ENCODE assay signal across 11 cellular contexts in the genomic region with DNA sequence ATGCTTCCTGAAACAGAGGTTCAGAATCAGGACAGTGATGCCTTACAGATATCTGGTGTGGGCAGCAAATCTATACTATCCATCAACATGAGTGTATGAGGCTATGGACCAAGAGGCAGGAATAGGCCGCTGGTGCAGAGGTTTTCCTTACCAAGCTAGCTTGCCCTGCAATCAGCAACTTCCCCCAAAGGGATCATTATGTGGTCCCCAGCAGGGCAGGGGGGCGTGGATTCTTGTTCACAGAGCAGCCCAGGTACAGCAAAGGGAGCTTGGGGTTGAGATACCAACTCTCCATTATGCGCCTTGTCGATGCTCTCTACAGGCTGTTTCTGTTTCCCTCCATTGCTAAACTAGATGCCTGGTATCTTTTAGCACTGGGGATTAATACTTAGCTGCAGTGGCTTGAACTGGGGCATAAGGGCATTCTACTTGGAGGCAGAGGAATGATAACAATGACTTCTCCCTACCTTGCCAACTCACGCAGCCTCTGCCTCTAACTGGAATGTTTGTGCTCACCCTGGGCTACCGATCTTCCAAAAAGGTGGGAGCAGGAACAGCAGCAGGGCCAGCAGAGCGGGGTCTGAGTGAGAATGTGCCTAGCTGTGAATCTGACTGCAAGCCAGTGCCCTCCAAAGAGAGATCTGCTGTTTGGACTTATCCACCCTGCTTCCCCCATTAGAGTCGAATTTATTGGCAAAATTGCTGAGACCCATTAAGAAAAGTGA. TPM values are rescaled to one million over a fixed set of nuclear protein-coding genes. Genes with fewer than 3 reads are reported as not detected.
DNase-seq lines count a peak whose midpoint lies in the region; ATAC-seq, FAIRE-seq and TF ChIP-seq lines count a peak whose summit lies in the region.
"Had no signal": no experiment of that assay in that cellular context is flagged by ENCODE, and none has a peak within 500 bp of the region (broad histone marks: within the 10 kb centered on the region; RNA-seq: fewer than 3 reads in every experiment).

No MANE protein-coding gene starts in this region.

- DNase-seq in left ventricle myocardium inferior: no peak
- DNase-seq in right atrium auricular region (ENCODE audit: low spot score): no peak
- no peak for DNase-seq in bronchial epithelial cell (ENCODE audit: low read depth)
- no peak for DNase-seq in naive thymus-derived CD4-positive, alpha-beta T cell
- no peak for DNase-seq in NCI-H2227 (lab: John Stamatoyannopoulos, UW; ENCODE audit: unreplicated experiment)
- DNase-seq in NCI-H446 treated with DMSO at 0.1 percent for 48 hours (lab: John Stamatoyannopoulos, UW): no peak
- no peak for DNase-seq in SHP77 treated with DMSO at 0.1 percent for 48 hours (lab: John Stamatoyannopoulos, UW)
- DNase-seq: SHP77 had no signal

- intact Hi-C loops in left ventricle myocardium inferior (cut with micrococcal nuclease): no loop called here
- intact Hi-C loops in naive thymus-derived CD4-positive, alpha-beta T cell (cut with micrococcal nuclease): loop anchor here (1.0 to 5.0 kb wide), 7 partner anchors 9 to 182 kb away; no protein-coding TSS in a partner anchor

- H3K4me3 Mint-ChIP-seq in naive thymus-derived CD4-positive, alpha-beta T cell: peak overlapping the region; percentile 85 to 97 (median 91)

- peaks cover 0 to 1% (median 0%) of the 10 kb centered on the region in 5 donors for H3K36me3 Mint-ChIP-seq in naive thymus-derived CD4-positive, alpha-beta T cell

- TF ChIP-seq CTCF in left ventricle myocardium inferior (IDR thresholded peaks at IDR 0.05; ENCODE audit: borderline replicate concordance) (no peak), right atrium auricular region (IDR thresholded peaks at IDR 0.05) (no peak), bronchial epithelial cell (IDR thresholded peaks at IDR 0.05; ENCODE audit: insufficient read depth, low read length, severe bottlenecking) (no peak)

- H3K9me3 Mint-ChIP-seq in naive thymus-derived CD4-positive, alpha-beta T cell: no peaks in the 10 kb centered on the region

- H3K9me3 ChIP-seq in left ventricle myocardium inferior (replicated peaks) (no peaks in the 10 kb centered on the region), right atrium auricular region (no peaks in the 10 kb centered on the region)
- no peaks in the 10 kb centered on the region for H3K9me3 ChIP-seq in naive thymus-derived CD4-positive, alpha-beta T cell (ENCODE audit: control insufficient read depth in 2 of 3, low read length in 3 of 3)

- peak overlapping the region in 8 of 9 donors; percentile 90 to 98 (median 97) for H3K27ac Mint-ChIP-seq in naive thymus-derived CD4-positive, alpha-beta T cell

- H3K4me3 ChIP-seq in left ventricle myocardium inferior (peak overlapping the region; percentile 51), right atrium auricular region (peak overlapping the region in 1 of 2 donors; percentile 24), bronchial epithelial cell (ENCODE audit: low read depth, low read length) (no peak overlapping the region)
- peak overlapping the region; percentile 50 for H3K4me3 ChIP-seq in naive thymus-derived CD4-positive, alpha-beta T cell (ENCODE audit: low read length)
- H3K4me3 ChIP-seq: GM12878 had no signal

- H3K4me1 Mint-ChIP-seq in naive thymus-derived CD4-positive, alpha-beta T cell: peaks cover 8 to 61% (median 55%) of the 10 kb centered on the region in 7 donors

- H3K27ac ChIP-seq in left ventricle myocardium inferior (replicated peaks) (no peak overlapping the region), right atrium auricular region (no peak overlapping the region)
- peak overlapping the region; percentile 68 for H3K27ac ChIP-seq in naive thymus-derived CD4-positive, alpha-beta T cell (ENCODE audit: low read depth, low read length)

- H3K27me3 Mint-ChIP-seq in naive thymus-derived CD4-positive, alpha-beta T cell: peaks cover 0 to 78% (median 0%) of the 10 kb centered on the region in 5 donors

- POLR2A ChIA-PET in naive thymus-derived CD4-positive, alpha-beta T cell (lab: Charles Lee): interaction anchor here (0.9 to 6.5 kb wide), 17 partner anchors 9 to 106 kb away, joined by 3 to 44 read pairs (median 5); partner anchors contain the start of gene KRT1

- H3K27me3 ChIP-seq in left ventricle myocardium inferior (ENCODE audit: low read depth) (peaks cover 86% of the 10 kb centered on the region), right atrium auricular region (no peaks in the 10 kb centered on the region), bronchial epithelial cell (ENCODE audit: control insufficient read depth, insufficient read depth, low read length) (peaks cover 8% of the 10 kb centered on the region)
- no peaks in the 10 kb centered on the region for H3K27me3 ChIP-seq in naive thymus-derived CD4-positive, alpha-beta T cell (ENCODE audit: control insufficient read depth in 2 of 2, insufficient read depth in 2 of 2, low read length in 2 of 2)

- no peaks in the 10 kb centered on the region for H3K36me3 ChIP-seq in left ventricle myocardium inferior
- no peaks in the 10 kb centered on the region for H3K36me3 ChIP-seq in right atrium auricular region
- H3K36me3 ChIP-seq in bronchial epithelial cell (ENCODE audit: control insufficient read depth, insufficient read depth, low read length): no peaks in the 10 kb centered on the region
- H3K36me3 ChIP-seq in naive thymus-derived CD4-positive, alpha-beta T cell (ENCODE audit: control insufficient read depth in 2 of 3, insufficient read depth in 3 of 3, low read length in 3 of 3): no peaks in the 10 kb centered on the region

- peak; percentile 62 for FAIRE-seq in bronchial epithelial cell (lab: Jason Lieb, UNC)
- FAIRE-seq: GM12878 had no signal

- no peak for ATAC-seq in naive thymus-derived CD4-positive, alpha-beta T cell
- ATAC-seq in GM21528 (IDR thresholded peaks at IDR 0.05; ENCODE audit: low FRiP score, unreplicated experiment): no peak
- ATAC-seq: GM12878 had no signal

- H3K4me1 ChIP-seq in left ventricle myocardium inferior (peaks cover 10% of the 10 kb centered on the region), right atrium auricular region (peaks cover 0 to 11% of the 10 kb centered on the region in 2 donors)
- peaks cover 5 to 27% of the 10 kb centered on the region in 2 donors for H3K4me1 ChIP-seq in naive thymus-derived CD4-positive, alpha-beta T cell (ENCODE audit: control insufficient read depth in 2 of 2, insufficient read depth in 2 of 2, low read length in 2 of 2)

- CTCF ChIA-PET in naive thymus-derived CD4-positive, alpha-beta T cell (lab: Charles Lee): interaction anchor here (0.7 to 2.2 kb wide), 9 partner anchors 9 to 189 kb away, joined by 3 to 12 read pairs (median 4); no protein-coding TSS in a partner anchor

RNA-seq across cellular contexts. Expression of gene KRT1, which starts 10.3 kb away (rescaled TPM):
- total RNA-seq in left ventricle myocardium inferior (not detected), right atrium auricular region (not detected), bronchial epithelial cell (not detected in 2 replicates)
- 1 to 10 TPM in 2 of 5 experiments, under 1 TPM in 1, not detected in 2; 0.27 to 5.6 (median 2.3) TPM for total RNA-seq in naive thymus-derived CD4-positive, alpha-beta T cell
- polyA plus RNA-seq in naive thymus-derived CD4-positive, alpha-beta T cell: 1 to 10 TPM; 5.2 to 9.4 TPM
- total RNA-seq: GM12878 had no signal
- polyA plus RNA-seq: GM12878 had no signal

RNA-seq across cellular contexts. Expression of gene KRT77, which starts 12.8 kb away (rescaled TPM):
- total RNA-seq in left ventricle myocardium inferior (not detected), right atrium auricular region (not detected), bronchial epithelial cell (under 0.01 TPM in 1 of 2 replicates, not detected in the other)
- total RNA-seq in naive thymus-derived CD4-positive, alpha-beta T cell: under 1 TPM in 2 of 5 experiments, not detected in 3; 0.11 to 0.13 TPM
- polyA plus RNA-seq in naive thymus-derived CD4-positive, alpha-beta T cell: under 1 TPM; 0.08 to 0.10 TPM
- total RNA-seq: GM12878, sciatic nerve had no signal
- polyA plus RNA-seq: GM12878 had no signal

RNA-seq across cellular contexts. Expression of gene KRT2, which starts 38.5 kb away (rescaled TPM):
- total RNA-seq in left ventricle myocardium inferior (not detected), right atrium auricular region (not detected), bronchial epithelial cell (not detected in 2 replicates)
- total RNA-seq in naive thymus-derived CD4-positive, alpha-beta T cell: 1 to 10 TPM in 3 of 5 experiments, under 1 TPM in 1, not detected in 1; 0.29 to 2.3 (median 2.0) TPM
- polyA plus RNA-seq in naive thymus-derived CD4-positive, alpha-beta T cell: 1 to 10 TPM; 2.4 to 4.7 TPM
- total RNA-seq: sciatic nerve had no signal
